ENCODE assay signal across 1 cellular context in the genomic region with DNA sequence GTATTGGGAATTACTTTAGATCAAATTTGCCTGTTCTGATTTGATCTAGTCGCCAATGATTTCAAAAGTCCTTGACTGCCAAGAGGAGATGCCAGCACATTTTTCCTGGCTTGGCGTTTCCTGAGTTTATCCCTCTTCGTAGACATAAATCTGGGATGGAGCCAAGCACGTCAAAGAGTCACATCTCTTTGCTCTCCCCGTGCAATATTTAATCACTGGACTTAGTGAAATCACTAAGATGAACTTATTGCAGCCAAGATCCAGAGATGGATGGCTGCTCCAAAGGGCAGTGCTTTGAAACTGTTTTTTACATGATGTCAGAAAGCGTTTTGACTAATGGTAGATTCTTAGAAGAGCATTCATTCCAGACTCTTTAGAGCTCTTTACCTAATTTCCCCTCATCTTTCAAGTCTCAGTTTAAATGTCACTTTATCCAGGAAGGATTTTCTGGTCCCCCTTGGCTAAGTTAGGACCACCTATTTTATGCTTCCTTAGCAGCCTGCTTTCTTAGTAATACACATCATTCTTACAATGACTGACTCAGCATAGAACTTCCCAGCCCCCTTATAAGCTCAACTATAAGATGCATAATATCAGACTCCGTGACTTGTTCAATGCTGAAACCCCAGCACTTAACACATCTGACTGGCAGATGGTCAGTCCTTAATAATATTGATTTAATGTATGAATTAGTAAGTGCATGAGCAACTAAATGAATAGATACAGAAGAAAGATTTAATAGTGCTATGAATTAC.
TF ChIP-seq lines count a peak whose summit lies in the region.

No MANE protein-coding gene starts in this region.

TF ChIP-seq in SK-N-SH, 30 proteins besides CTCF, POLR2A, EP300 and RAD21 (continued from another document):
- TF ChIP-seq, protein P1, sequence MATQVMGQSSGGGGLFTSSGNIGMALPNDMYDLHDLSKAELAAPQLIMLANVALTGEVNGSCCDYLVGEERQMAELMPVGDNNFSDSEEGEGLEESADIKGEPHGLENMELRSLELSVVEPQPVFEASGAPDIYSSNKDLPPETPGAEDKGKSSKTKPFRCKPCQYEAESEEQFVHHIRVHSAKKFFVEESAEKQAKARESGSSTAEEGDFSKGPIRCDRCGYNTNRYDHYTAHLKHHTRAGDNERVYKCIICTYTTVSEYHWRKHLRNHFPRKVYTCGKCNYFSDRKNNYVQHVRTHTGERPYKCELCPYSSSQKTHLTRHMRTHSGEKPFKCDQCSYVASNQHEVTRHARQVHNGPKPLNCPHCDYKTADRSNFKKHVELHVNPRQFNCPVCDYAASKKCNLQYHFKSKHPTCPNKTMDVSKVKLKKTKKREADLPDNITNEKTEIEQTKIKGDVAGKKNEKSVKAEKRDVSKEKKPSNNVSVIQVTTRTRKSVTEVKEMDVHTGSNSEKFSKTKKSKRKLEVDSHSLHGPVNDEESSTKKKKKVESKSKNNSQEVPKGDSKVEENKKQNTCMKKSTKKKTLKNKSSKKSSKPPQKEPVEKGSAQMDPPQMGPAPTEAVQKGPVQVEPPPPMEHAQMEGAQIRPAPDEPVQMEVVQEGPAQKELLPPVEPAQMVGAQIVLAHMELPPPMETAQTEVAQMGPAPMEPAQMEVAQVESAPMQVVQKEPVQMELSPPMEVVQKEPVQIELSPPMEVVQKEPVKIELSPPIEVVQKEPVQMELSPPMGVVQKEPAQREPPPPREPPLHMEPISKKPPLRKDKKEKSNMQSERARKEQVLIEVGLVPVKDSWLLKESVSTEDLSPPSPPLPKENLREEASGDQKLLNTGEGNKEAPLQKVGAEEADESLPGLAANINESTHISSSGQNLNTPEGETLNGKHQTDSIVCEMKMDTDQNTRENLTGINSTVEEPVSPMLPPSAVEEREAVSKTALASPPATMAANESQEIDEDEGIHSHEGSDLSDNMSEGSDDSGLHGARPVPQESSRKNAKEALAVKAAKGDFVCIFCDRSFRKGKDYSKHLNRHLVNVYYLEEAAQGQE (IDR thresholded peaks at IDR 0.05; ENCODE audit: low read depth, low read length), result no peak
- TF ChIP-seq NFIC (IDR thresholded peaks at IDR 0.05; ENCODE audit: borderline replicate concordance) (peak; percentile 97), FOSL2 (IDR thresholded peaks at IDR 0.05; ENCODE audit: borderline replicate concordance, low read depth) (peak; percentile 8; the same call in 1 of the 2 replicates), EZH2phosphoT487 (IDR thresholded peaks at IDR 0.05; ENCODE audit: borderline replicate concordance, low read depth) (no peak), TAF1 (IDR thresholded peaks at IDR 0.05; ENCODE audit: borderline replicate concordance, low read depth, low read length) (no peak), JUND (IDR thresholded peaks at IDR 0.05) (peak; percentile 71), RXRA (IDR thresholded peaks at IDR 0.05; ENCODE audit: borderline replicate concordance, low read depth) (no peak), CHD2 (IDR thresholded peaks at IDR 0.05; ENCODE audit: low read length, partially characterized antibody) (no peak), MEF2A (IDR thresholded peaks at IDR 0.05; ENCODE audit: borderline replicate concordance, low read depth) (0 out of 2 replicates have a peak, but pooled peaks have one; percentile 16), RCOR1 (IDR thresholded peaks at IDR 0.05; ENCODE audit: low read length) (no peak), GABPA (IDR thresholded peaks at IDR 0.05; ENCODE audit: low read depth) (no peak), TCF12 (IDR thresholded peaks at IDR 0.05) (peak; percentile 81), FOXJ3 (CRISPR knock-in tag; IDR thresholded peaks at IDR 0.05) (no peak), POLR2AphosphoS5 (IDR thresholded peaks at IDR 0.05; ENCODE audit: low read depth, low read length) (no peak), FOXM1 (IDR thresholded peaks at IDR 0.05; ENCODE audit: low read depth) (peak; percentile 60; the same call in 1 of the 2 replicates), ELF1 (IDR thresholded peaks at IDR 0.05) (no peak)
- TF ChIP-seq, protein P2, sequence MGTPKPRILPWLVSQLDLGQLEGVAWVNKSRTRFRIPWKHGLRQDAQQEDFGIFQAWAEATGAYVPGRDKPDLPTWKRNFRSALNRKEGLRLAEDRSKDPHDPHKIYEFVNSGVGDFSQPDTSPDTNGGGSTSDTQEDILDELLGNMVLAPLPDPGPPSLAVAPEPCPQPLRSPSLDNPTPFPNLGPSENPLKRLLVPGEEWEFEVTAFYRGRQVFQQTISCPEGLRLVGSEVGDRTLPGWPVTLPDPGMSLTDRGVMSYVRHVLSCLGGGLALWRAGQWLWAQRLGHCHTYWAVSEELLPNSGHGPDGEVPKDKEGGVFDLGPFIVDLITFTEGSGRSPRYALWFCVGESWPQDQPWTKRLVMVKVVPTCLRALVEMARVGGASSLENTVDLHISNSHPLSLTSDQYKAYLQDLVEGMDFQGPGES (IDR thresholded peaks at IDR 0.05; ENCODE audit: low read depth, low read length), result no peak
- TF ChIP-seq, protein P3, sequence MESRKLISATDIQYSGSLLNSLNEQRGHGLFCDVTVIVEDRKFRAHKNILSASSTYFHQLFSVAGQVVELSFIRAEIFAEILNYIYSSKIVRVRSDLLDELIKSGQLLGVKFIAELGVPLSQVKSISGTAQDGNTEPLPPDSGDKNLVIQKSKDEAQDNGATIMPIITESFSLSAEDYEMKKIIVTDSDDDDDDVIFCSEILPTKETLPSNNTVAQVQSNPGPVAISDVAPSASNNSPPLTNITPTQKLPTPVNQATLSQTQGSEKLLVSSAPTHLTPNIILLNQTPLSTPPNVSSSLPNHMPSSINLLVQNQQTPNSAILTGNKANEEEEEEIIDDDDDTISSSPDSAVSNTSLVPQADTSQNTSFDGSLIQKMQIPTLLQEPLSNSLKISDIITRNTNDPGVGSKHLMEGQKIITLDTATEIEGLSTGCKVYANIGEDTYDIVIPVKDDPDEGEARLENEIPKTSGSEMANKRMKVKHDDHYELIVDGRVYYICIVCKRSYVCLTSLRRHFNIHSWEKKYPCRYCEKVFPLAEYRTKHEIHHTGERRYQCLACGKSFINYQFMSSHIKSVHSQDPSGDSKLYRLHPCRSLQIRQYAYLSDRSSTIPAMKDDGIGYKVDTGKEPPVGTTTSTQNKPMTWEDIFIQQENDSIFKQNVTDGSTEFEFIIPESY (IDR thresholded peaks at IDR 0.05; ENCODE audit: borderline replicate concordance, low read depth), result no peak
- TF ChIP-seq, protein P4, sequence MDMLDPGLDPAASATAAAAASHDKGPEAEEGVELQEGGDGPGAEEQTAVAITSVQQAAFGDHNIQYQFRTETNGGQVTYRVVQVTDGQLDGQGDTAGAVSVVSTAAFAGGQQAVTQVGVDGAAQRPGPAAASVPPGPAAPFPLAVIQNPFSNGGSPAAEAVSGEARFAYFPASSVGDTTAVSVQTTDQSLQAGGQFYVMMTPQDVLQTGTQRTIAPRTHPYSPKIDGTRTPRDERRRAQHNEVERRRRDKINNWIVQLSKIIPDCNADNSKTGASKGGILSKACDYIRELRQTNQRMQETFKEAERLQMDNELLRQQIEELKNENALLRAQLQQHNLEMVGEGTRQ (IDR thresholded peaks at IDR 0.05; ENCODE audit: borderline replicate concordance, low read depth, low read length), result no peak
- TF ChIP-seq, protein P5, sequence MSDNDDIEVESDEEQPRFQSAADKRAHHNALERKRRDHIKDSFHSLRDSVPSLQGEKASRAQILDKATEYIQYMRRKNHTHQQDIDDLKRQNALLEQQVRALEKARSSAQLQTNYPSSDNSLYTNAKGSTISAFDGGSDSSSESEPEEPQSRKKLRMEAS (IDR thresholded peaks at IDR 0.05; ENCODE audit: low read depth), result 0 out of 2 replicates have a peak, but pooled peaks have one; percentile 11
- TF ChIP-seq, protein P6, sequence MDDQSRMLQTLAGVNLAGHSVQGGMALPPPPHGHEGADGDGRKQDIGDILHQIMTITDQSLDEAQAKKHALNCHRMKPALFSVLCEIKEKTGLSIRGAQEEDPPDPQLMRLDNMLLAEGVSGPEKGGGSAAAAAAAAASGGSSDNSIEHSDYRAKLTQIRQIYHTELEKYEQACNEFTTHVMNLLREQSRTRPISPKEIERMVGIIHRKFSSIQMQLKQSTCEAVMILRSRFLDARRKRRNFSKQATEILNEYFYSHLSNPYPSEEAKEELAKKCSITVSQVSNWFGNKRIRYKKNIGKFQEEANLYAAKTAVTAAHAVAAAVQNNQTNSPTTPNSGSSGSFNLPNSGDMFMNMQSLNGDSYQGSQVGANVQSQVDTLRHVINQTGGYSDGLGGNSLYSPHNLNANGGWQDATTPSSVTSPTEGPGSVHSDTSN (IDR thresholded peaks at IDR 0.05), result peak; percentile 92
